8 cellular contexts compared by ENCODE assay signal in the genomic region with DNA sequence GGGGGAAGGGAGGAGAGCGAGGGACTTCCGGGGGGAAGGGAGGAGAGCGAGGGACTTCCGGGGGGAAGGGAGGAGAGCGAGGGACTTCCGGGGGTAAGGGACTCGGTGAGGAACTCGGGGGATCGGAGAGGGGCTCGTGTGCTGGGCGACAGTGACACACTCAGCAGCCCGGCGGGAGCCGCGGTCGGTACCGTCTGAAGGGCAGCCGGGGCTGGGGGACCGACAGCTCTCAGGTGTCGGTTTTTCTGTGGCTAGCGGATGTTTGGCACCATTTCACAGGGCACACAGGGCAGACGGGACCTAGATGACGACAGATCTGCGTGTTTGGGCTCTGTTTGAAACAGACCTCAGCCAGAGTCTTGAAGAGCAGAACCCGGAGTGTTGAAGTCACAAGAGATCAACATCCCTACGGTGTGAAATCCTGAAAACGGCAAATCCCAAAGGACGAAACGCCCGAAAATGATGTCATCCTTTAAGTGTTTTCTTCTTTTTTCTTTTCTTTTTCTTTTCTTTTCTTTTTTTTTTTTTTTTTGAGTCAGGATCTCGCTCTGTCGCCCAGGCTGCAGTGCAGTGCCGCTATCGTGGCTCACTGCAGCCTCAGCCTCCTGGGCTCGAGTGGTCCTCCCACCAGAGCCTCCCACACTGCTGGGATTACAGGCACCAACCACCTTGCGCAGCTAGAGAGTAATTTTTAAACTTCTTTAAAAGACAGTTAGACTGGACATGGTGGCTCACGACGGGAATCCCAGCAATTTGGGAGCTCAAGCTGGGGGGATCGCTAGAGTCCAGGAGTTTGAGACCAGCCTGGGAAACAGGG. TPM values are rescaled to one million over a fixed set of nuclear protein-coding genes. Genes with fewer than 3 reads are reported as not detected.
DNase-seq lines count a peak whose midpoint lies in the region; ATAC-seq and TF ChIP-seq lines count a peak whose summit lies in the region.

No MANE protein-coding gene starts in this region.

- intact Hi-C loops in mucosa of descending colon (cut with DNase I, micrococcal nuclease) = no loop called here

- H3K9me3 ChIP-seq in NT2/D1 (ENCODE audit: insufficient read depth, low read length) (no peaks in the 10 kb centered on the region), mucosa of descending colon (no peaks in the 10 kb centered on the region)

- POLR2A ChIA-PET in AG04449 (lab: Yijun Ruan, JAX) = interaction anchor here (0.6 to 1.1 kb wide), 2 partner anchors 254 to 456 kb away, joined by 3 to 4 read pairs; no protein-coding TSS in a partner anchor

- TF ChIP-seq CTCF in AG04449 (IDR thresholded peaks at IDR 0.05; ENCODE audit: insufficient read depth, low read length, missing control alignments) (no peak), mucosa of descending colon (IDR thresholded peaks at IDR 0.05) (no peak)

- H3K9ac ChIP-seq in NT2/D1 (ENCODE audit: insufficient read length, low read depth) = peak overlapping the region; percentile 97

- H3K27me3 ChIP-seq in NT2/D1 (ENCODE audit: insufficient read depth, insufficient read length) = no peaks in the 10 kb centered on the region

- DNase-seq in AG04449 (ENCODE audit: low read depth, low spot score) = peak; percentile 28
- DNase-seq in NT2/D1 (ENCODE audit: low read depth, low spot score) = peak; percentile 65
- peak; percentile 86 for DNase-seq in activated CD8-positive, alpha-beta memory T cell treated with anti-CD3 and anti-CD28 coated beads, Interleukin-2, amount 50 U/mL, for 48 hours
- peak; percentile 74 for DNase-seq in epidermal melanocyte (ENCODE audit: insufficient read length, low spot score)
- peak; percentile 67 to 84 (median 81) for DNase-seq in mucosa of descending colon
- peak; percentile 50 to 53 for DNase-seq in stimulated activated CD8-positive, alpha-beta memory T cell treated with anti-CD3 and anti-CD28 coated beads, Interleukin-2, amount 100 ng/mL, for 48 hours (ENCODE audit: low read depth in 2 of 2)

- H3K4me3 ChIP-seq in AG04449 (ENCODE audit: low read depth, low read length) = peak overlapping the region; percentile 96
- peak overlapping the region; percentile 97 for H3K4me3 ChIP-seq in NT2/D1 (ENCODE audit: insufficient read length, low read depth)
- H3K4me3 ChIP-seq in mucosa of descending colon = peak overlapping the region; percentile 44

- H3K4me1 ChIP-seq in NT2/D1 (ENCODE audit: insufficient read depth, insufficient read length) (no peaks in the 10 kb centered on the region), mucosa of descending colon (ENCODE audit: low read depth) (peaks cover 5% of the 10 kb centered on the region)

- ATAC-seq in GM18867 (IDR thresholded peaks at IDR 0.05; ENCODE audit: unreplicated experiment) = peak; percentile 71
- peak; percentile 68 for ATAC-seq in HG03354 (IDR thresholded peaks at IDR 0.05; ENCODE audit: poor library complexity, severe bottlenecking, unreplicated experiment)
- ATAC-seq in mucosa of descending colon = peak; percentile 73

- CTCF ChIA-PET in AG04449 (lab: Yijun Ruan, JAX) = interaction anchor here (0.7 to 2.2 kb wide), 7 partner anchors 10 to 316 kb away, joined by 3 to 16 read pairs (median 6); no protein-coding TSS in a partner anchor

- H3K36me3 ChIP-seq in NT2/D1 (ENCODE audit: insufficient read depth, insufficient read length, low read length) = peaks cover 8% of the 10 kb centered on the region
- H3K36me3 ChIP-seq in mucosa of descending colon (ENCODE audit: low read depth) = no peaks in the 10 kb centered on the region

RNA-seq across cellular contexts. Expression of a gene that starts 23.9 kb away (rescaled TPM):
- total RNA-seq in mucosa of descending colon = 1 to 10 TPM; 4.7 to 8.8 (median 7.2) TPM

RNA-seq across cellular contexts. Expression of a gene that starts 41.1 kb away (rescaled TPM):
- total RNA-seq in mucosa of descending colon = 1 to 10 TPM in 2 of 3 donors, under 1 TPM in 1; 0.35 to 1.8 (median 1.1) TPM

Comparison
In these comparisons a context has a peak if more than half of its experiments do, and no peak if none do; other contexts are left out.
1. Peak in every context shown above with its lines: DNase-seq, ATAC-seq and H3K4me3 ChIP-seq.
2. DNase-seq: peak in every context shown above with its lines; median percentile 86 in activated CD8-positive, alpha-beta memory T cell treated with anti-CD3 and anti-CD28 coated beads, Interleukin-2, amount 50 U/mL, for 48 hours; 81 in mucosa of descending colon; 74 in epidermal melanocyte; 65 in NT2/D1; 52 in stimulated activated CD8-positive, alpha-beta memory T cell treated with anti-CD3 and anti-CD28 coated beads, Interleukin-2, amount 100 ng/mL, for 48 hours; 28 in AG04449.
3. H3K4me3 ChIP-seq: peak in every context shown above with its lines; median percentile 97 in NT2/D1; 96 in AG04449; 44 in mucosa of descending colon.